ENCODE assay signal across 11 cellular contexts in the genomic region with DNA sequence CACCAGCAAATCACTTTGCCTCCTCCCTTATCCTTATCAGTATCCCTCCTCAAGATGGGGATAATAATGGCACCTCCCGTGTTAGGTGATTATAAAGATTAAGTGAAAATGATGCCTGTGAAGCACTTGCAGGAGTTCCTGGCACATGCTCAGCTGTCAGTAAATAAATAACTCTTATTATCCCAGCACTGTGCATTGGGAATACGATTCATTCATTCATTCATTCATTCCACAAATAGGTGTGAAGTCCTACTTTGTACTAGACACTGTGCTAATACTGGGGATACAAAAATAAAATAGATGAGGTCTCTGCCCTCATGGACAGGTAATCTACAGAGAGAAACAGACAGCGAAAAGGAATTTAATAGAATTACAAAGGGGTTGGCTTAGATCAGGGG. TPM values are rescaled to one million over a fixed set of nuclear protein-coding genes. Genes with fewer than 3 reads are reported as not detected.
DNase-seq lines count a peak whose midpoint lies in the region; TF ChIP-seq lines count a peak whose summit lies in the region.
"Had no signal": no experiment of that assay in that cellular context is flagged by ENCODE, and none has a peak within 500 bp of the region (broad histone marks: within the 10 kb centered on the region; RNA-seq: fewer than 3 reads in every experiment).

No MANE protein-coding gene starts in this region.

- no peak overlapping the region for H3K9ac ChIP-seq in iPS-15b (ENCODE audit: low read depth, low read length)
- H3K9ac ChIP-seq: KMS-11 had no signal

- H3K4me3 ChIP-seq in iPS-15b (ENCODE audit: low read depth, low read length) (peak overlapping the region; percentile 95), stomach (peak overlapping the region; percentile 76 to 89 (median 82)), brain microvascular endothelial cell (ENCODE audit: low read depth, low read length) (no peak overlapping the region)

- H3K4me1 Mint-ChIP-seq in activated naive CD4-positive, alpha-beta T cell treated with anti-CD3 and anti-CD28 coated beads, Interleukin-2, amount 10 ng/mL, durations not matched to agents 7 days and 5 days = peaks cover 36% of the 10 kb centered on the region
- H3K4me1 Mint-ChIP-seq in activated CD4-positive, alpha-beta memory T cell treated with anti-CD3 and anti-CD28 coated beads for 36 hours (ENCODE audit: low read depth) = peaks cover 43% of the 10 kb centered on the region

- no peak for DNase-seq in activated naive CD4-positive, alpha-beta T cell treated with anti-CD3 and anti-CD28 coated beads, Interleukin-2, amount 10 ng/mL, durations not matched to agents 7 days and 5 days
- no peak for DNase-seq in activated naive CD4-positive, alpha-beta T cell (lab: John Stamatoyannopoulos, UW)
- DNase-seq in activated CD4-positive, alpha-beta memory T cell treated with anti-CD3 and anti-CD28 coated beads for 36 hours = no peak
- DNase-seq in stomach = no peak
- DNase-seq in brain microvascular endothelial cell = no peak
- no peak for DNase-seq in stimulated activated naive CD4-positive, alpha-beta T cell treated with Interleukin-2 at 50 U/mL for 16 hours (lab: John Stamatoyannopoulos, UW)
- DNase-seq in KBM-7 = no peak

- POLR2A ChIA-PET in activated CD4-positive, alpha-beta memory T cell treated with anti-CD3 and anti-CD28 coated beads for 36 hours (lab: Charles Lee) = no interaction called here

- no peak for TF ChIP-seq EP300 in stomach (IDR thresholded peaks at IDR 0.05)

- intact Hi-C loops in activated CD4-positive, alpha-beta memory T cell treated with anti-CD3 and anti-CD28 coated beads for 36 hours (cut with micrococcal nuclease) = no loop called here
- intact Hi-C loops in stomach (cut with DNase I; ENCODE audit: low total_unique reads) = no loop called here

- TF ChIP-seq CTCF in stomach (IDR thresholded peaks at IDR 0.05) (no peak), brain microvascular endothelial cell (IDR thresholded peaks at IDR 0.05; ENCODE audit: low read depth, low read length, missing control alignments) (no peak)

- TF ChIP-seq POLR2A in stomach (IDR thresholded peaks at IDR 0.05) = no peak

- in situ Hi-C loops in brain microvascular endothelial cell (cut with HindIII; ENCODE audit: low pct_ligation_motif_present, low sequenced_read_pairs) (no loop called here), KBM-7 (cut with MboI; ENCODE audit: low pct_unique_long_range_greater_than_20kb, low sequenced_read_pairs) (no loop called here)

- H3K27me3 ChIP-seq in iPS-15b (ENCODE audit: control insufficient read depth, insufficient read depth, low read length) = peaks cover 10% of the 10 kb centered on the region
- H3K27me3 ChIP-seq in stomach = no peaks in the 10 kb centered on the region
- H3K27me3 ChIP-seq in brain microvascular endothelial cell (replicated peaks) = no peaks in the 10 kb centered on the region
- H3K27me3 ChIP-seq: pancreas had no signal

- 27 to 57% (median 44%) methylated on average over 3 of the region's 3 CpGs for WGBS in stomach, 5 donors

- H3K27me3 Mint-ChIP-seq in activated naive CD4-positive, alpha-beta T cell treated with anti-CD3 and anti-CD28 coated beads, Interleukin-2, amount 10 ng/mL, durations not matched to agents 7 days and 5 days = peaks cover 15% of the 10 kb centered on the region
- no peaks in the 10 kb centered on the region for H3K27me3 Mint-ChIP-seq in activated CD4-positive, alpha-beta memory T cell treated with anti-CD3 and anti-CD28 coated beads for 36 hours

- peaks cover 6% of the 10 kb centered on the region for H3K36me3 Mint-ChIP-seq in activated naive CD4-positive, alpha-beta T cell treated with anti-CD3 and anti-CD28 coated beads, Interleukin-2, amount 10 ng/mL, durations not matched to agents 7 days and 5 days
- H3K36me3 Mint-ChIP-seq in activated CD4-positive, alpha-beta memory T cell treated with anti-CD3 and anti-CD28 coated beads for 36 hours = no peaks in the 10 kb centered on the region

- H3K4me3 Mint-ChIP-seq in activated naive CD4-positive, alpha-beta T cell treated with anti-CD3 and anti-CD28 coated beads, Interleukin-2, amount 10 ng/mL, durations not matched to agents 7 days and 5 days = peak overlapping the region; percentile 89
- H3K4me3 Mint-ChIP-seq in activated CD4-positive, alpha-beta memory T cell treated with anti-CD3 and anti-CD28 coated beads for 36 hours = peak overlapping the region; percentile 91

- CTCF ChIA-PET in activated naive CD4-positive, alpha-beta T cell treated with anti-CD3 and anti-CD28 coated beads, Interleukin-2, amount 10 ng/mL, durations not matched to agents 7 days and 5 days (lab: Charles Lee) = interaction anchor here (0.7 to 2.2 kb wide), 3 partner anchors 14 to 49 kb away, joined by 3 to 20 read pairs (median 9); a partner anchor contains a TSS
- CTCF ChIA-PET in activated CD4-positive, alpha-beta memory T cell treated with anti-CD3 and anti-CD28 coated beads for 36 hours (lab: Charles Lee) = interaction anchor here (1.8 to 7.3 kb wide), 3 partner anchors 13 to 49 kb away, joined by 6 to 64 read pairs (median 9); a partner anchor contains a TSS

- no peaks in the 10 kb centered on the region for H3K9me3 Mint-ChIP-seq in activated naive CD4-positive, alpha-beta T cell treated with anti-CD3 and anti-CD28 coated beads, Interleukin-2, amount 10 ng/mL, durations not matched to agents 7 days and 5 days
- H3K9me3 Mint-ChIP-seq in activated CD4-positive, alpha-beta memory T cell treated with anti-CD3 and anti-CD28 coated beads for 36 hours = no peaks in the 10 kb centered on the region
- H3K9me3 Mint-ChIP-seq: CD14-positive monocyte had no signal

- H3K36me3 ChIP-seq in iPS-15b (ENCODE audit: control insufficient read depth, insufficient read depth, low read length) (no peaks in the 10 kb centered on the region), stomach (peaks cover 5 to 18% (median 14%) of the 10 kb centered on the region in 4 donors), brain microvascular endothelial cell (replicated peaks) (no peaks in the 10 kb centered on the region)
- H3K36me3 ChIP-seq: pancreas had no signal

- peaks cover 13% of the 10 kb centered on the region for H3K4me1 ChIP-seq in iPS-15b (ENCODE audit: control insufficient read depth, insufficient read depth, low read length)
- peaks cover 50 to 79% (median 70%) of the 10 kb centered on the region in 4 donors for H3K4me1 ChIP-seq in stomach

- peak overlapping the region; percentile 45 for H3K27ac Mint-ChIP-seq in activated naive CD4-positive, alpha-beta T cell treated with anti-CD3 and anti-CD28 coated beads, Interleukin-2, amount 10 ng/mL, durations not matched to agents 7 days and 5 days
- H3K27ac Mint-ChIP-seq in activated CD4-positive, alpha-beta memory T cell treated with anti-CD3 and anti-CD28 coated beads for 36 hours = peak overlapping the region; percentile 24

- H3K27ac ChIP-seq in stomach = peak overlapping the region; percentile 85 to 91 (median 89)
- H3K27ac ChIP-seq in brain microvascular endothelial cell = no peak overlapping the region
- H3K27ac ChIP-seq: KMS-11, pancreas had no signal

- H3K9me3 ChIP-seq in iPS-15b (ENCODE audit: control insufficient read depth, insufficient read depth, low read length) = no peaks in the 10 kb centered on the region
- H3K9me3 ChIP-seq in stomach = no peaks in the 10 kb centered on the region
- H3K9me3 ChIP-seq: pancreas had no signal

RNA-seq across cellular contexts. Expression of a gene that starts 2.0 kb away (rescaled TPM):
- 10 to 100 TPM; 41.3 to 43.3 TPM for total RNA-seq in activated CD4-positive, alpha-beta memory T cell treated with anti-CD3 and anti-CD28 coated beads for 36 hours
- total RNA-seq in stomach = 100 to 1,000 TPM in 3 of 5 donors, 10 to 100 TPM in 2; 52.7 to 166 (median 121) TPM
- 100 to 1,000 TPM in 1 of 3 donors, 10 to 100 TPM in 2; 57.4 to 134 (median 72.5) TPM for polyA plus RNA-seq in stomach

RNA-seq across cellular contexts. Expression of a gene that starts 25.1 kb away (rescaled TPM):
- 10 to 100 TPM; 53.9 to 64.5 TPM for total RNA-seq in activated CD4-positive, alpha-beta memory T cell treated with anti-CD3 and anti-CD28 coated beads for 36 hours
- total RNA-seq in stomach = 10 to 100 TPM; 25.0 to 67.7 (median 44.4) TPM
- polyA plus RNA-seq in stomach = 100 to 1,000 TPM; 175 to 258 (median 219) TPM

RNA-seq across cellular contexts. Expression of a gene that starts 25.1 kb away (rescaled TPM):
- 10 to 100 TPM; 47.7 to 48.1 TPM for total RNA-seq in activated CD4-positive, alpha-beta memory T cell treated with anti-CD3 and anti-CD28 coated beads for 36 hours
- total RNA-seq in stomach = 10 to 100 TPM in 1 of 5 donors, 1 to 10 TPM in 2, under 1 TPM in 1, not detected in 1; 0.87 to 15.8 (median 3.7) TPM
- polyA plus RNA-seq in stomach = 1 to 10 TPM in 2 of 3 donors, not detected in 1; 1.2 to 2.0 TPM

RNA-seq across cellular contexts. Expression of a gene that starts 49.4 kb away (rescaled TPM):
- total RNA-seq in activated CD4-positive, alpha-beta memory T cell treated with anti-CD3 and anti-CD28 coated beads for 36 hours = 10 to 100 TPM; 77.1 to 78.8 TPM
- 100 to 1,000 TPM in 2 of 5 donors, 10 to 100 TPM in 3; 40.8 to 117 (median 77.1) TPM for total RNA-seq in stomach
- polyA plus RNA-seq in stomach = 10 to 100 TPM; 32.2 to 76.7 (median 75.3) TPM
